In the genomic region with DNA sequence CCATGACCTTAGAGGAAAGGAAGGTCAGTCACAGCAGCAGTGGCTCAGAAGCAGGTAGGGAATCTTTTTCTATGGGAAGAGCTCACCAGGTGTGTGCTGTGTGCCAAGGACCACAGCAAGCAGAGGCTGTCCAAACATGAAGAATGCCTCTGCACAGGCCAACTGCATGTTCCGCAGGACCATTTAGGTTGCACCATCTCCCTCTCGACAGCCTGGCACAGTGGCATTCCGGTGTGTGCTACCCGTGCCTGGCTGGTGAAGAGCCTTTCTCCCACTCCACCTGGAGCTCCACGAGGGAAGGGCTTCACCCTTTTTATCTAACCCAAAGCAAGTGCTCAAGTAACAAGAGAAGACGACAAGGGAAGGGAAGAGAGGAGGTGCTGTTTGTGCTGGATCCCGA, we compare ENCODE assay signal across 11 cellular contexts.
DNase-seq lines count a peak whose midpoint lies in the region; ATAC-seq and TF ChIP-seq lines count a peak whose summit lies in the region.
"Had no signal": no experiment of that assay in that cellular context is flagged by ENCODE, and none has a peak within 500 bp of the region (broad histone marks: within the 10 kb centered on the region; RNA-seq: fewer than 3 reads in every experiment).

No MANE protein-coding gene starts in this region.

- TF ChIP-seq EP300 in tibial nerve (IDR thresholded peaks at IDR 0.05) = no peak

- no peak for ATAC-seq in CD8-positive, alpha-beta T cell
- ATAC-seq: activated naive CD4-positive, alpha-beta T cell treated with anti-CD3 and anti-CD28 coated beads, Interleukin-2, amount 50 U/mL, for 72 hours had no signal

- no peak for DNase-seq in RWPE1 (ENCODE audit: low spot score)
- DNase-seq in tibial nerve (ENCODE audit: low spot score in 2 of 2) = no peak
- no peak for DNase-seq in NCI-H226
- no peak for DNase-seq in CD8-positive, alpha-beta T cell
- DNase-seq in foreskin melanocyte = no peak
- DNase-seq in NAMALWA (ENCODE audit: low spot score) = no peak
- DNase-seq: CD8-positive, alpha-beta memory T cell; effector CD8-positive, alpha-beta T cell had no signal

- H3K36me3 Mint-ChIP-seq in CD8-positive, alpha-beta T cell = peaks cover 15% of the 10 kb centered on the region
- H3K36me3 Mint-ChIP-seq: activated naive CD4-positive, alpha-beta T cell treated with anti-CD3 and anti-CD28 coated beads, Interleukin-2, amount 50 U/mL, for 72 hours had no signal

- intact Hi-C loops in CD8-positive, alpha-beta T cell (cut with DNase I, micrococcal nuclease) = no loop called here

- peaks cover 48% of the 10 kb centered on the region for H3K4me1 Mint-ChIP-seq in CD8-positive, alpha-beta T cell (ENCODE audit: low read depth)

- no peaks in the 10 kb centered on the region for H3K27me3 Mint-ChIP-seq in CD8-positive, alpha-beta T cell (ENCODE audit: low read depth)
- H3K27me3 Mint-ChIP-seq: CD8-positive, alpha-beta memory T cell had no signal

- TF ChIP-seq CTCF in RWPE1 (conservative IDR thresholded peaks at IDR 0.05; ENCODE audit: low read depth) (no peak), tibial nerve (IDR thresholded peaks at IDR 0.05) (no peak)
- TF ChIP-seq CTCF in CD8-positive, alpha-beta T cell (IDR thresholded peaks at IDR 0.05) = no peak

- no peaks in the 10 kb centered on the region for H3K36me3 ChIP-seq in esophagus (ENCODE audit: control insufficient read depth in 2 of 2, insufficient read depth in 2 of 2, low read length in 1 of 2)
- H3K36me3 ChIP-seq in muscle layer of duodenum (ENCODE audit: control insufficient read depth in 1 of 2, insufficient read depth in 2 of 2, low read length in 2 of 2) = peaks cover 0 to 2% of the 10 kb centered on the region in 2 donors
- H3K36me3 ChIP-seq in tibial nerve = no peaks in the 10 kb centered on the region
- no peaks in the 10 kb centered on the region for H3K36me3 ChIP-seq in CD8-positive, alpha-beta T cell (ENCODE audit: insufficient read depth, low read length)

- H3K4me3 ChIP-seq in esophagus (ENCODE audit: low read depth in 1 of 2, low read length in 2 of 2) = no peak overlapping the region
- no peak overlapping the region for H3K4me3 ChIP-seq in muscle layer of duodenum (ENCODE audit: low read depth in 1 of 2, low read length in 2 of 2)
- no peak overlapping the region for H3K4me3 ChIP-seq in tibial nerve
- H3K4me3 ChIP-seq in CD8-positive, alpha-beta T cell (ENCODE audit: low read depth, low read length) = no peak overlapping the region

- CTCF ChIA-PET in RWPE1 (lab: Yijun Ruan, JAX) = no interaction called here
- CTCF ChIA-PET in CD8-positive, alpha-beta T cell (lab: Charles Lee) = no interaction called here

- H3K4me3 Mint-ChIP-seq in CD8-positive, alpha-beta T cell = no peak overlapping the region
- H3K4me3 Mint-ChIP-seq: CD8-positive, alpha-beta memory T cell had no signal

- no peaks in the 10 kb centered on the region for H3K9me3 Mint-ChIP-seq in CD8-positive, alpha-beta T cell
- H3K9me3 Mint-ChIP-seq: activated naive CD4-positive, alpha-beta T cell treated with anti-CD3 and anti-CD28 coated beads, Interleukin-2, amount 50 U/mL, for 72 hours; CD8-positive, alpha-beta memory T cell had no signal

- 56 to 67% methylated on average over 7 of the region's 7 CpGs for WGBS in esophagus, 2 donors
- 85 to 86% methylated on average over 7 of the region's 7 CpGs for whole genome bisulfite sequencing in tibial nerve, 2 donors

- POLR2A ChIA-PET in RWPE1 (lab: Yijun Ruan, JAX; ENCODE audit: low non-redundant PET) = no interaction called here
- POLR2A ChIA-PET in CD8-positive, alpha-beta T cell (lab: Charles Lee) = no interaction called here

- TF ChIP-seq POLR2A in tibial nerve (IDR thresholded peaks at IDR 0.05) = no peak

- H3K27ac ChIP-seq in RWPE1 = peak overlapping the region; percentile 86
- peak overlapping the region; percentile 86 to 93 for H3K27ac ChIP-seq in esophagus (ENCODE audit: low read depth in 2 of 2, low read length in 1 of 2)
- peak overlapping the region; percentile 76 for H3K27ac ChIP-seq in muscle layer of duodenum (ENCODE audit: low read length)
- peak overlapping the region in 3 of 4 donors; percentile 63 to 84 (median 81) for H3K27ac ChIP-seq in tibial nerve
- no peak overlapping the region for H3K27ac ChIP-seq in CD8-positive, alpha-beta T cell (ENCODE audit: low read depth, low read length)

- H3K27me3 ChIP-seq in esophagus (ENCODE audit: control insufficient read depth in 1 of 2, insufficient read depth in 2 of 2, low read length in 2 of 2) (no peaks in the 10 kb centered on the region), muscle layer of duodenum (ENCODE audit: low read depth, low read length) (no peaks in the 10 kb centered on the region), tibial nerve (no peaks in the 10 kb centered on the region)
- H3K27me3 ChIP-seq in CD8-positive, alpha-beta T cell (ENCODE audit: insufficient read depth, low read length) = no peaks in the 10 kb centered on the region

- H3K9me3 ChIP-seq in esophagus (ENCODE audit: control insufficient read depth in 2 of 2, insufficient read depth in 1 of 2, low read depth in 1 of 2, low read length in 1 of 2) = no peaks in the 10 kb centered on the region
- no peaks in the 10 kb centered on the region for H3K9me3 ChIP-seq in muscle layer of duodenum (ENCODE audit: control insufficient read depth in 1 of 2, low read length in 2 of 2)
- no peaks in the 10 kb centered on the region for H3K9me3 ChIP-seq in tibial nerve
- no peaks in the 10 kb centered on the region for H3K9me3 ChIP-seq in CD8-positive, alpha-beta T cell (ENCODE audit: low read length)

- H3K4me1 ChIP-seq in esophagus (ENCODE audit: control insufficient read depth in 2 of 2, insufficient read depth in 2 of 2, low read length in 1 of 2) (peaks cover 7 to 26% of the 10 kb centered on the region in 2 donors), muscle layer of duodenum (ENCODE audit: control insufficient read depth in 1 of 2, insufficient read depth in 2 of 2, low read length in 2 of 2) (peaks cover 46 to 55% of the 10 kb centered on the region in 2 donors), tibial nerve (peaks cover 4 to 89% (median 62%) of the 10 kb centered on the region in 4 donors)
- H3K4me1 ChIP-seq in CD8-positive, alpha-beta T cell (ENCODE audit: insufficient read depth, low read length) = peaks cover 14% of the 10 kb centered on the region

- H3K27ac Mint-ChIP-seq in CD8-positive, alpha-beta T cell = no peak overlapping the region
